Comparison of ENCODE assay signal across 8 cellular contexts in the genomic region with DNA sequence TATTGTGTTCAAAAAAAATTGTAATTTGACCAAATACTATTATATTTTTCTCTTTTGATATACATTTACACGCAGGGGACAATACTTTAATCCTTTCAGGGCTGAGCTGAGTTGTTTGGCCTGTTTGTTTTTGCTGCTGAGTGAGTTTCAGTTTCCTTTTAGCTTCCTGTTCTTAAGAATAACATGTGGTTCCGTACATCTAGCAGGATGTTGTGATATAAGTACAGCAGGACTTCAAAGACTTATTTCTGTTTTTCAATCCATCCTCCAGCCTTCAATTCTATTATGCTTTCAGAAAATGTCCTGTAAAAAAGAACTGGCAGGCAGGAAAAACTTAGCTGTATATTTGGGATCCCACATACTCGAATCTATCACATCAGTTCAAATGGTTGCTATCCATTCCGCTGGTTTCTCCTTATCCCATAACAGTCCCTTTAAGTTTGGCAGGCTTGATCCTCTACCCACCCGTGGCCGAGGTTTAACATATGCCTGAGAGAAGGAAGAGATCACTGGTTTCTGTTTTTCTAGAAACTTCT.
DNase-seq lines count a peak whose midpoint lies in the region; ATAC-seq and TF ChIP-seq lines count a peak whose summit lies in the region.

No MANE protein-coding gene starts in this region.

- H3K27ac Mint-ChIP-seq in activated CD4-positive, alpha-beta T cell treated with anti-CD3 and anti-CD28 coated beads, Interleukin-2, amount 10 ng/mL, durations not matched to agents 24 days and 14 days, result peak overlapping the region; percentile 94
- peak overlapping the region; percentile 98 to 99 for H3K27ac Mint-ChIP-seq in effector memory CD8-positive, alpha-beta T cell
- H3K27ac Mint-ChIP-seq in osteocyte (ENCODE audit: unreplicated experiment), result peak overlapping the region; percentile 44

- peaks cover 8% of the 10 kb centered on the region for H3K36me3 Mint-ChIP-seq in activated CD4-positive, alpha-beta T cell treated with anti-CD3 and anti-CD28 coated beads, Interleukin-2, amount 10 ng/mL, durations not matched to agents 24 days and 14 days (ENCODE audit: low read depth)
- H3K36me3 Mint-ChIP-seq in effector memory CD8-positive, alpha-beta T cell (ENCODE audit: insufficient read depth), result peaks cover 4% of the 10 kb centered on the region
- no peaks in the 10 kb centered on the region for H3K36me3 Mint-ChIP-seq in osteocyte (ENCODE audit: unreplicated experiment)

- peak overlapping the region; percentile 84 for H3K4me3 Mint-ChIP-seq in activated CD4-positive, alpha-beta T cell treated with anti-CD3 and anti-CD28 coated beads, Interleukin-2, amount 10 ng/mL, durations not matched to agents 24 days and 14 days
- H3K4me3 Mint-ChIP-seq in effector memory CD8-positive, alpha-beta T cell, result peak overlapping the region; percentile 70 to 74
- peak overlapping the region; percentile 1 for H3K4me3 Mint-ChIP-seq in osteocyte (ENCODE audit: unreplicated experiment)

- H3K4me1 ChIP-seq in HAP-1, result no peaks in the 10 kb centered on the region

- H3K9me3 ChIP-seq in HAP-1, result no peaks in the 10 kb centered on the region

- no peak overlapping the region for H3K4me3 ChIP-seq in HAP-1

- no peak for TF ChIP-seq CTCF in osteocyte (IDR thresholded peaks at IDR 0.05)

- intact Hi-C loops in activated CD4-positive, alpha-beta T cell treated with anti-CD3 and anti-CD28 coated beads, Interleukin-2, amount 10 ng/mL, durations not matched to agents 24 days and 14 days (cut with micrococcal nuclease), result loop anchor here (5.0 kb wide), 2 partner anchors 45 to 80 kb away; no protein-coding TSS in a partner anchor

- H3K4me1 Mint-ChIP-seq in activated CD4-positive, alpha-beta T cell treated with anti-CD3 and anti-CD28 coated beads, Interleukin-2, amount 10 ng/mL, durations not matched to agents 24 days and 14 days, result peaks cover 29% of the 10 kb centered on the region
- peaks cover 10 to 24% of the 10 kb centered on the region in 2 donors for H3K4me1 Mint-ChIP-seq in effector memory CD8-positive, alpha-beta T cell (ENCODE audit: low read depth in 2 of 2)
- peaks cover 9% of the 10 kb centered on the region for H3K4me1 Mint-ChIP-seq in osteocyte (ENCODE audit: unreplicated experiment)

- no peaks in the 10 kb centered on the region for H3K36me3 ChIP-seq in HAP-1 (replicated peaks)

- ATAC-seq in HG03025 (IDR thresholded peaks at IDR 0.05; ENCODE audit: low FRiP score, unreplicated experiment), result peak; percentile 100
- peak; percentile 100 for ATAC-seq in effector memory CD8-positive, alpha-beta T cell (replicated peaks)

- DNase-seq in activated CD4-positive, alpha-beta T cell treated with anti-CD3 and anti-CD28 coated beads, Interleukin-2, amount 10 ng/mL, durations not matched to agents 24 days and 14 days, result peak; percentile 81
- DNase-seq in activated CD4-positive, alpha-beta T cell treated with anti-CD3 and anti-CD28 coated beads, Interleukin-2, amount 50 U/mL, for 4 hours, result no peak
- DNase-seq in OCI-M1 (lab: John Stamatoyannopoulos, UW), result peak; percentile 83
- DNase-seq in effector memory CD8-positive, alpha-beta T cell, result peak in 2 of 3 experiments; percentile 13 to 27
- no peak for DNase-seq in osteocyte (ENCODE audit: extremely low spot score, unreplicated experiment)
- no peak for DNase-seq in activated CD8-positive, alpha-beta memory T cell treated with anti-CD3 and anti-CD28 coated beads, Interleukin-2, amount 50 U/mL, for 4 hours
- no peak for DNase-seq in HAP-1 (ENCODE audit: low spot score in 2 of 2)

- no peaks in the 10 kb centered on the region for H3K27me3 ChIP-seq in HAP-1 (ENCODE audit: low read depth)

- H3K9me3 Mint-ChIP-seq in activated CD4-positive, alpha-beta T cell treated with anti-CD3 and anti-CD28 coated beads, Interleukin-2, amount 10 ng/mL, durations not matched to agents 24 days and 14 days, result peaks cover 13% of the 10 kb centered on the region
- H3K9me3 Mint-ChIP-seq in effector memory CD8-positive, alpha-beta T cell, result peaks cover 0 to 2% of the 10 kb centered on the region in 2 donors
- H3K9me3 Mint-ChIP-seq in osteocyte (ENCODE audit: unreplicated experiment), result peaks cover 4% of the 10 kb centered on the region

- H3K27me3 Mint-ChIP-seq in activated CD4-positive, alpha-beta T cell treated with anti-CD3 and anti-CD28 coated beads, Interleukin-2, amount 10 ng/mL, durations not matched to agents 24 days and 14 days, result no peaks in the 10 kb centered on the region
- no peaks in the 10 kb centered on the region for H3K27me3 Mint-ChIP-seq in effector memory CD8-positive, alpha-beta T cell
- H3K27me3 Mint-ChIP-seq in osteocyte (ENCODE audit: unreplicated experiment), result peaks cover 14% of the 10 kb centered on the region

- in situ Hi-C loops in HAP-1 (cut with MboI; ENCODE audit: low sequenced_read_pairs), result no loop called here

Comparison
In these comparisons a context has a peak if more than half of its experiments do, and no peak if none do; other contexts are left out.
1. DNase-seq: peak in activated CD4-positive, alpha-beta T cell treated with anti-CD3 and anti-CD28 coated beads, Interleukin-2, amount 10 ng/mL, durations not matched to agents 24 days and 14 days (single experiment), OCI-M1 (single experiment) and effector memory CD8-positive, alpha-beta T cell (2 of 3); none in activated CD4-positive, alpha-beta T cell treated with anti-CD3 and anti-CD28 coated beads, Interleukin-2, amount 50 U/mL, for 4 hours (0 of 2), osteocyte (single experiment), activated CD8-positive, alpha-beta memory T cell treated with anti-CD3 and anti-CD28 coated beads, Interleukin-2, amount 50 U/mL, for 4 hours (single experiment) and HAP-1 (0 of 2).
2. H3K27ac Mint-ChIP-seq: peak in every context shown above with its lines; median percentile 98 in effector memory CD8-positive, alpha-beta T cell; 94 in activated CD4-positive, alpha-beta T cell treated with anti-CD3 and anti-CD28 coated beads, Interleukin-2, amount 10 ng/mL, durations not matched to agents 24 days and 14 days; 44 in osteocyte.
3. H3K4me3 Mint-ChIP-seq: peak in every context shown above with its lines; median percentile 84 in activated CD4-positive, alpha-beta T cell treated with anti-CD3 and anti-CD28 coated beads, Interleukin-2, amount 10 ng/mL, durations not matched to agents 24 days and 14 days; 72 in effector memory CD8-positive, alpha-beta T cell; 1 in osteocyte.